Comparison of ENCODE assay signal across 8 cellular contexts in genomic region chr12:92145481-92145730, GRCh38. TPM values are rescaled to one million over a fixed set of nuclear protein-coding genes. Genes with fewer than 3 reads are reported as not detected.
A peak's percentile ranks its signal among the peaks of the same experiment; 100 is the strongest.
DNase-seq lines count a peak whose midpoint lies in the region; ATAC-seq and TF ChIP-seq lines count a peak whose summit lies in the region.

No MANE protein-coding gene starts in this region.

- TF ChIP-seq CTCF in NB4 (IDR thresholded peaks at IDR 0.05; ENCODE audit: low read depth, low read length): no peak

- H3K9ac ChIP-seq in duodenal mucosa (ENCODE audit: low read depth in 1 of 2, low read length in 2 of 2): peak overlapping the region; percentile 96 to 99

- ATAC-seq in naive B cell (ENCODE audit: low read depth in 2 of 2) (peak in 1 of 2 donors; percentile 1), GM18861 (IDR thresholded peaks at IDR 0.05; ENCODE audit: unreplicated experiment) (no peak)

- H3K4me1 Mint-ChIP-seq in naive B cell: peaks cover 25 to 37% (median 28%) of the 10 kb centered on the region in 3 donors

- peaks cover 42 to 67% of the 10 kb centered on the region in 2 donors for H3K36me3 Mint-ChIP-seq in naive B cell

- peak overlapping the region; percentile 95 to 100 (median 100) for H3K27ac Mint-ChIP-seq in naive B cell

- H3K4me3 Mint-ChIP-seq in naive B cell: peak overlapping the region; percentile 96 to 100 (median 100)

- no peaks in the 10 kb centered on the region for H3K9me3 ChIP-seq in duodenal mucosa (ENCODE audit: control insufficient read depth in 1 of 2, low read length in 2 of 2)

- no peak for TF ChIP-seq POLR2A in NB4 (IDR thresholded peaks at IDR 0.05; ENCODE audit: extremely low read depth, insufficient read length)

- peak overlapping the region; percentile 99 for H3K27ac ChIP-seq in duodenal mucosa (ENCODE audit: low read depth, low read length)

- no peaks in the 10 kb centered on the region for H3K27me3 Mint-ChIP-seq in naive B cell

- no peaks in the 10 kb centered on the region for H3K27me3 ChIP-seq in duodenal mucosa (ENCODE audit: control insufficient read depth in 1 of 2, insufficient read depth in 2 of 2, low read length in 2 of 2)

- H3K9me3 Mint-ChIP-seq in naive B cell: peaks cover 0 to 7% (median 2%) of the 10 kb centered on the region in 7 donors

- peak overlapping the region; percentile 80 for H3K4me3 ChIP-seq in NB4 (ENCODE audit: low read depth, low read length)
- H3K4me3 ChIP-seq in duodenal mucosa (ENCODE audit: low read depth in 1 of 2, low read length in 2 of 2): peak overlapping the region; percentile 84 to 94

- H3K36me3 ChIP-seq in duodenal mucosa (ENCODE audit: control insufficient read depth in 1 of 2, insufficient read depth in 2 of 2, low read length in 2 of 2): peaks cover 16 to 20% of the 10 kb centered on the region in 2 donors

- peaks cover 0 to 8% of the 10 kb centered on the region in 2 donors for H3K4me1 ChIP-seq in duodenal mucosa (ENCODE audit: control insufficient read depth in 1 of 2, insufficient read depth in 2 of 2, low read length in 2 of 2)

- DNase-seq in activated CD8-positive, alpha-beta memory T cell treated with anti-CD3 and anti-CD28 coated beads for 48 hours (ENCODE audit: low read depth in 2 of 3, low spot score in 2 of 3): peak; percentile 23 to 45 (median 34)
- no peak for DNase-seq in activated CD8-positive, alpha-beta memory T cell treated with anti-CD3 and anti-CD28 coated beads for 24 hours
- DNase-seq in NB4 (ENCODE audit: low read depth) (no peak), naive B cell (no peak), 8988T (no peak), UCSD-AML1 (lab: John Stamatoyannopoulos, UW; ENCODE audit: unreplicated experiment) (no peak)

RNA-seq across cellular contexts. Expression of gene BTG1, which starts 0.2 kb away (rescaled TPM):
- 1,000 to 10,000 TPM in 3 of 6 donors, 100 to 1,000 TPM in 3; 644 to 1,809 (median 1,004) TPM for polyA plus RNA-seq in naive B cell (ENCODE audit: low read depth in 6 of 6)

Comparison
In these comparisons a context has a peak if more than half of its experiments do, and no peak if none do; other contexts are left out.
1. DNase-seq: peak in activated CD8-positive, alpha-beta memory T cell treated with anti-CD3 and anti-CD28 coated beads for 48 hours (3 of 3); none in activated CD8-positive, alpha-beta memory T cell treated with anti-CD3 and anti-CD28 coated beads for 24 hours (single experiment), NB4 (single experiment), naive B cell (single experiment), 8988T (single experiment) and UCSD-AML1 (single experiment).